28 cellular contexts compared by ENCODE assay signal in genomic region chr6:158916638-158917037, GRCh38.
"Had no signal": no experiment of that assay in that cellular context is flagged by ENCODE, and none has a peak within 500 bp of the region (broad histone marks: within the 10 kb centered on the region; RNA-seq: fewer than 3 reads in every experiment).

No MANE protein-coding gene starts in this region.

- ATAC-seq: left ventricle myocardium superior; right lobe of liver; stimulated activated effector memory CD8-positive, alpha-beta T cell treated with anti-CD3 and anti-CD28 coated beads, Interleukin-12 subunit alpha, Interleukin-12 subunit beta, amount 100 ng/mL, for 72 hours; stimulated activated naive CD8-positive, alpha-beta T cell treated with anti-CD3 and anti-CD28 coated beads, Interleukin-15, amount 100 ng/mL, for 72 hours had no signal

- H3K36me3 Mint-ChIP-seq: activated naive CD8-positive, alpha-beta T cell treated with anti-CD3 and anti-CD28 coated beads for 36 hours; naive B cell; stimulated activated effector memory CD8-positive, alpha-beta T cell treated with anti-CD3 and anti-CD28 coated beads, Interleukin-12 subunit alpha, Interleukin-12 subunit beta, amount 100 ng/mL, for 72 hours had no signal

- DNase-seq: activated CD4-positive, alpha-beta T cell treated with anti-CD3 and anti-CD28 coated beads for 4 hours; activated CD4-positive, alpha-beta T cell treated with anti-CD3 and anti-CD28 coated beads, Interleukin-2, amount 50 U/mL, for 48 hours; activated CD8-positive, alpha-beta memory T cell treated with anti-CD3 and anti-CD28 coated beads for 24 hours; activated effector memory CD4-positive, alpha-beta T cell treated with anti-CD3 and anti-CD28 coated beads, Interleukin-2, amount 50 U/mL, for 16 hours; activated naive CD4-positive, alpha-beta T cell treated with anti-CD3 and anti-CD28 coated beads for 36 hours; activated naive CD8-positive, alpha-beta T cell treated with anti-CD3 and anti-CD28 coated beads for 36 hours; caudate nucleus; effector CD4-positive, alpha-beta T cell; esophagus squamous epithelium; islet precursor cell; left ventricle myocardium superior; mammary epithelial cell; naive B cell; nephron progenitor cell; right lobe of liver; small intestine; stimulated activated CD4-positive, alpha-beta T cell treated with anti-CD3 and anti-CD28 coated beads, Interleukin-4, amount 100 ng/mL, for 24 hours; stimulated activated naive CD8-positive, alpha-beta T cell treated with anti-CD3 and anti-CD28 coated beads, Interleukin-15, amount 100 ng/mL, for 72 hours; substantia nigra; T-helper 9 cell; thyroid gland had no signal

- H3K4me3 Mint-ChIP-seq: activated naive CD4-positive, alpha-beta T cell treated with anti-CD3 and anti-CD28 coated beads for 36 hours; activated naive CD8-positive, alpha-beta T cell treated with anti-CD3 and anti-CD28 coated beads for 36 hours; activated T-helper 1 cell treated with anti-CD3 and anti-CD28 coated beads, Interleukin-12 subunit alpha, Interleukin-12 subunit beta, Interleukin-2, Interleukin-4 antibody, amounts not matched to agents 30 ng/mL and 10 ng/mL and 1 ng/mL, durations not matched to agents 14 hours and 24 hours and 36 hours; dendritic cell treated with granulocyte-macrophage colony-stimulating factor and Interleukin-4, amounts not matched to agents 40 ng/mL and 50 ng/mL, for 4 days; nephron progenitor cell; stimulated activated naive CD8-positive, alpha-beta T cell treated with anti-CD3 and anti-CD28 coated beads, Interleukin-15, amount 100 ng/mL, for 72 hours; T-helper 1 cell treated with Interleukin-12 subunit alpha and Interleukin-12 subunit beta and Interleukin-4 antibody, amounts not matched to agents 30 μg/mL and 1 μg/mL, for 36 hours had no signal

- H3K79me2 ChIP-seq: hepatocyte had no signal

- H3K36me3 ChIP-seq: esophagus squamous epithelium, neutrophil, right lobe of liver, thyroid gland had no signal

- H3K27ac ChIP-seq: hepatocyte, neutrophil, right lobe of liver, thyroid gland, VCaP had no signal

- H3K27me3 ChIP-seq: esophagus squamous epithelium, hepatocyte, right lobe of liver, thyroid gland had no signal

- H3K4me1 ChIP-seq: right lobe of liver had no signal

- H2AFZ ChIP-seq: hepatocyte had no signal

- H3K9me3 ChIP-seq: esophagus squamous epithelium, neutrophil, right lobe of liver, thyroid gland had no signal

- H3K4me2 ChIP-seq: hepatocyte had no signal

- H3K9me3 Mint-ChIP-seq: activated naive CD4-positive, alpha-beta T cell treated with anti-CD3 and anti-CD28 coated beads for 36 hours; activated naive CD8-positive, alpha-beta T cell treated with anti-CD3 and anti-CD28 coated beads for 36 hours; activated T-helper 1 cell treated with anti-CD3 and anti-CD28 coated beads, Interleukin-12 subunit alpha, Interleukin-12 subunit beta, Interleukin-2, Interleukin-4 antibody, amounts not matched to agents 30 ng/mL and 10 ng/mL and 1 ng/mL, durations not matched to agents 14 hours and 24 hours and 36 hours; dendritic cell treated with granulocyte-macrophage colony-stimulating factor and Interleukin-4, amounts not matched to agents 40 ng/mL and 50 ng/mL, for 4 days; nephron progenitor cell; stimulated activated effector memory CD8-positive, alpha-beta T cell treated with anti-CD3 and anti-CD28 coated beads, Interleukin-12 subunit alpha, Interleukin-12 subunit beta, amount 100 ng/mL, for 72 hours; T-helper 1 cell treated with Interleukin-12 subunit alpha and Interleukin-12 subunit beta and Interleukin-4 antibody, amounts not matched to agents 30 μg/mL and 1 μg/mL, for 36 hours had no signal

- H3K27me3 Mint-ChIP-seq: activated naive CD8-positive, alpha-beta T cell treated with anti-CD3 and anti-CD28 coated beads for 36 hours; dendritic cell treated with granulocyte-macrophage colony-stimulating factor and Interleukin-4, amounts not matched to agents 40 ng/mL and 50 ng/mL, for 4 days; naive B cell; stimulated activated naive CD8-positive, alpha-beta T cell treated with anti-CD3 and anti-CD28 coated beads, Interleukin-15, amount 100 ng/mL, for 72 hours had no signal

- H3K4me3 ChIP-seq: esophagus squamous epithelium, hepatocyte, right lobe of liver, thyroid gland had no signal
